11 cellular contexts compared by ENCODE assay signal in genomic region chr1:2561898-2562895, GRCh38. TPM values are rescaled to one million over a fixed set of nuclear protein-coding genes. Genes with fewer than 3 reads are reported as not detected.
DNase-seq lines count a peak whose midpoint lies in the region; ATAC-seq and TF ChIP-seq lines count a peak whose summit lies in the region.
"Had no signal": no experiment of that assay in that cellular context is flagged by ENCODE, and none has a peak within 500 bp of the region (broad histone marks: within the 10 kb centered on the region; RNA-seq: fewer than 3 reads in every experiment).

No MANE protein-coding gene starts in this region.

- ATAC-seq in DND-41 (ENCODE audit: insufficient read depth, low read depth), result 0 out of 3 replicates have a peak, but pooled peaks have one; percentile 39
- ATAC-seq in GM21723 (IDR thresholded peaks at IDR 0.05; ENCODE audit: unreplicated experiment), result no peak
- no peak for ATAC-seq in HG02571 (IDR thresholded peaks at IDR 0.05; ENCODE audit: unreplicated experiment)
- no peak for ATAC-seq in GM19351 (IDR thresholded peaks at IDR 0.05; ENCODE audit: unreplicated experiment)
- ATAC-seq: sciatic nerve had no signal

- no peak overlapping the region for H4K8ac ChIP-seq in neuronal stem cell (ENCODE audit: low read depth, low read length)

- peak overlapping the region; percentile 81 for H4K91ac ChIP-seq in neuronal stem cell (ENCODE audit: low read depth, low read length, poor library complexity)

- peak overlapping the region; percentile 96 for H2AK5ac ChIP-seq in neuronal stem cell (ENCODE audit: low read depth, low read length)

- H3K27ac ChIP-seq in DND-41 (ENCODE audit: low read length) (no peak overlapping the region), neuronal stem cell (replicated peaks; ENCODE audit: low read length) (no peak overlapping the region)

- H3K36me3 ChIP-seq in DND-41 (ENCODE audit: insufficient read depth, low read length), result no peaks in the 10 kb centered on the region
- no peaks in the 10 kb centered on the region for H3K36me3 ChIP-seq in neuronal stem cell (replicated peaks in 1 of 2; ENCODE audit: control insufficient read depth in 2 of 2, insufficient read depth in 2 of 2, low read length in 2 of 2)

- H3K27me3 ChIP-seq in DND-41 (ENCODE audit: insufficient read depth, low read length, poor library complexity), result no peaks in the 10 kb centered on the region
- H3K27me3 ChIP-seq in neuronal stem cell (ENCODE audit: control insufficient read depth in 3 of 3, insufficient read depth in 3 of 3, low read depth in 1 of 3, low read length in 3 of 3), result peaks cover 0 to 42% (median 0%) of the 10 kb centered on the region in 3 experiments

- H3K27ac Mint-ChIP-seq in HFFc6, result no peak overlapping the region
- H3K27ac Mint-ChIP-seq in MCF 10A (ENCODE audit: low read depth, unreplicated experiment), result no peak overlapping the region
- H3K27ac Mint-ChIP-seq: T-helper 1 cell treated with Interleukin-12 subunit alpha and Interleukin-12 subunit beta and Interleukin-4 antibody, amounts not matched to agents 30 μg/mL and 1 μg/mL, for 36 hours had no signal

- H3K4me3 Mint-ChIP-seq in HFFc6 (no peak overlapping the region), MCF 10A (ENCODE audit: unreplicated experiment) (no peak overlapping the region)

- DNase-seq in DND-41 (no peak), HFFc6 (no peak), MCF 10A (ENCODE audit: unreplicated experiment) (no peak), neuronal stem cell (ENCODE audit: low spot score) (no peak), NCI-H82 treated with DMSO at 0.1 percent for 48 hours (lab: John Stamatoyannopoulos, UW; ENCODE audit: unreplicated experiment) (no peak)
- DNase-seq: NCI-H1417 treated with DMSO at 0.1 percent for 48 hours had no signal

- peak overlapping the region; percentile 93 for H3K18ac ChIP-seq in neuronal stem cell (ENCODE audit: low read length)

- H3K4me3 ChIP-seq in DND-41 (ENCODE audit: low read depth in 1 of 2, low read length in 2 of 2) (no peak overlapping the region), neuronal stem cell (ENCODE audit: low read length in 2 of 2) (no peak overlapping the region)

- no peaks in the 10 kb centered on the region for H3K79me2 ChIP-seq in DND-41 (ENCODE audit: insufficient read depth, low read length)

- H3K4me1 Mint-ChIP-seq in HFFc6 (ENCODE audit: low read depth) (no peaks in the 10 kb centered on the region), MCF 10A (ENCODE audit: insufficient read depth, unreplicated experiment) (no peaks in the 10 kb centered on the region)

- peak overlapping the region; percentile 66 for H2BK120ac ChIP-seq in neuronal stem cell (ENCODE audit: low read depth, low read length)

- no peaks in the 10 kb centered on the region for H4K20me1 ChIP-seq in DND-41 (ENCODE audit: insufficient read depth, low read length)

- H3K9me3 Mint-ChIP-seq in HFFc6 (no peaks in the 10 kb centered on the region), MCF 10A (ENCODE audit: unreplicated experiment) (no peaks in the 10 kb centered on the region)
- H3K9me3 Mint-ChIP-seq: T-helper 1 cell treated with Interleukin-12 subunit alpha and Interleukin-12 subunit beta and Interleukin-4 antibody, amounts not matched to agents 30 μg/mL and 1 μg/mL, for 36 hours had no signal

- H2BK5ac ChIP-seq in neuronal stem cell (ENCODE audit: low read length), result peak overlapping the region; percentile 62

- TF ChIP-seq CTCF in DND-41 (IDR thresholded peaks at IDR 0.05; ENCODE audit: borderline replicate concordance, extremely low read depth, low read length, poor library complexity, severe bottlenecking), result peak; percentile 58
- peak; percentile 67 for TF ChIP-seq CTCF in HFFc6 (IDR thresholded peaks at IDR 0.05)
- peak; percentile 40 for TF ChIP-seq CTCF in MCF 10A (IDR thresholded peaks at IDR 0.05; ENCODE audit: unreplicated experiment)

- WGBS in neuronal stem cell (ENCODE audit: extremely low coverage in 2 of 2, insufficient read length in 2 of 2, insufficient replicate concordance in 1 of 2), 2 donors, result no CpG with 5 or more reads among the region's 24 CpGs

- no peaks in the 10 kb centered on the region for H3K36me3 Mint-ChIP-seq in HFFc6 (ENCODE audit: low read depth)
- H3K36me3 Mint-ChIP-seq in MCF 10A (ENCODE audit: insufficient read depth, unreplicated experiment), result no peaks in the 10 kb centered on the region

- H2AFZ ChIP-seq in DND-41 (ENCODE audit: low read depth, low read length) (no peak overlapping the region), neuronal stem cell (ENCODE audit: low read length) (no peak overlapping the region)

- H3K4me1 ChIP-seq in DND-41 (ENCODE audit: insufficient read depth, low read length), result peaks cover 6% of the 10 kb centered on the region
- H3K4me1 ChIP-seq in neuronal stem cell (ENCODE audit: control insufficient read depth in 2 of 2, insufficient read depth in 1 of 2, low read depth in 1 of 2, low read length in 2 of 2), result peaks cover 2% of the 10 kb centered on the region in 2 donors

- H3K79me1 ChIP-seq in neuronal stem cell (ENCODE audit: low read depth, low read length), result no peaks in the 10 kb centered on the region

- H3K27me3 Mint-ChIP-seq in HFFc6 (ENCODE audit: insufficient read depth) (peaks cover 15% of the 10 kb centered on the region), MCF 10A (ENCODE audit: insufficient read depth, unreplicated experiment) (peaks cover 14% of the 10 kb centered on the region)

- H2BK12ac ChIP-seq in neuronal stem cell (ENCODE audit: low read length), result peak overlapping the region; percentile 63

- no peak overlapping the region for H3K4ac ChIP-seq in neuronal stem cell (ENCODE audit: low read length)

- BruUV-seq in MCF 10A (replicated peaks; lab: Mats Ljungman, UMichigan), result no TSS peak

- H3K9me3 ChIP-seq in DND-41 (ENCODE audit: insufficient read depth, low read length, severe bottlenecking) (no peaks in the 10 kb centered on the region), neuronal stem cell (replicated peaks in 1 of 2; ENCODE audit: control insufficient read depth in 2 of 2, insufficient read depth in 1 of 2, low read depth in 1 of 2, low read length in 2 of 2) (no peaks in the 10 kb centered on the region)

- intact Hi-C loops in MCF 10A (cut with micrococcal nuclease), result no loop called here

- POLR2A ChIA-PET in MCF 10A (lab: Yijun Ruan, JAX), result no interaction called here

- H3K9ac ChIP-seq in DND-41 (ENCODE audit: low read depth, low read length), result no peak overlapping the region
- no peak overlapping the region for H3K9ac ChIP-seq in neuronal stem cell (ENCODE audit: low read depth, low read length, poor library complexity)

- peak overlapping the region; percentile 47 for H3K14ac ChIP-seq in neuronal stem cell (ENCODE audit: low read length)

- no peak overlapping the region for H3K4me2 ChIP-seq in DND-41 (ENCODE audit: insufficient read depth, low read length)
- no peak overlapping the region for H3K4me2 ChIP-seq in neuronal stem cell (ENCODE audit: insufficient read depth, low read length, poor library complexity, severe bottlenecking)

- CTCF ChIA-PET in MCF 10A (lab: Yijun Ruan, JAX), result interaction anchor here (0.6 to 1.7 kb wide), 2 partner anchors 15 to 172 kb away, joined by 3 to 7 read pairs; no protein-coding TSS in a partner anchor

- H3K23ac ChIP-seq in neuronal stem cell (ENCODE audit: low read depth, low read length, poor library complexity), result peak overlapping the region; percentile 94

- peak overlapping the region; percentile 86 for H2BK15ac ChIP-seq in neuronal stem cell (ENCODE audit: low read length)

RNA-seq across cellular contexts. Expression of gene TNFRSF14, which starts 6.0 kb away (rescaled TPM):
- total RNA-seq in HFFc6 (2021; fragmentation: NEBNext Ultra II Directional; extraction: Animal tissue kit (Norgen Biotek cat#: 25700)), result 10 to 100 TPM in 4 of 6 experiments, 1 to 10 TPM in 2; 7.4 to 14.2 (median 11.5) TPM
- total RNA-seq in MCF 10A (2022), result 4.2 and 4.6 TPM in 2 replicates
- 1.1 TPM for polyA plus RNA-seq in neuronal stem cell (2013, experiment 1 of 2)
- polyA plus RNA-seq in neuronal stem cell (2013, experiment 2 of 2), result 1.3 TPM

RNA-seq across cellular contexts. Expression of gene PRXL2B, which starts 24.4 kb away (rescaled TPM):
- total RNA-seq in HFFc6 (2021; fragmentation: NEBNext Ultra II Directional; extraction: Animal tissue kit (Norgen Biotek cat#: 25700)), result 10 to 100 TPM; 27.1 to 38.9 (median 34.7) TPM
- total RNA-seq in MCF 10A (2022), result 10.3 and 12.6 TPM in 2 replicates
- polyA plus RNA-seq in neuronal stem cell (2013, experiment 1 of 2), result 35.1 TPM
- polyA plus RNA-seq in neuronal stem cell (2013, experiment 2 of 2), result 35.3 TPM

RNA-seq across cellular contexts. Expression of gene HES5, which starts 32.1 kb away (rescaled TPM):
- total RNA-seq in HFFc6 (2021; fragmentation: NEBNext Ultra II Directional; extraction: Animal tissue kit (Norgen Biotek cat#: 25700)), result under 1 TPM in 5 of 6 experiments, not detected in 1; 0.28 to 0.57 (median 0.36) TPM
- not detected in 2 replicates for total RNA-seq in MCF 10A (2022)
- polyA plus RNA-seq in neuronal stem cell (2013, experiment 1 of 2), result 208 TPM
- 209 TPM for polyA plus RNA-seq in neuronal stem cell (2013, experiment 2 of 2)

RNA-seq across cellular contexts. Expression of gene PANK4, which starts 35.8 kb away (rescaled TPM):
- 10 to 100 TPM; 20.6 to 26.4 (median 24.0) TPM for total RNA-seq in HFFc6 (2021; fragmentation: NEBNext Ultra II Directional; extraction: Animal tissue kit (Norgen Biotek cat#: 25700))
- 22.1 and 25.4 TPM in 2 replicates for total RNA-seq in MCF 10A (2022)
- 23.5 TPM for polyA plus RNA-seq in neuronal stem cell (2013, experiment 1 of 2)
- 22.7 TPM for polyA plus RNA-seq in neuronal stem cell (2013, experiment 2 of 2)
